In genomic region chr9:130930132-130930803, GRCh38 we compare ENCODE assay signal across 1 cellular context.
TF ChIP-seq lines count a peak whose summit lies in the region.

No MANE protein-coding gene starts in this region.

TF ChIP-seq in HEK293, 187 proteins besides CTCF, POLR2A, EP300 and RAD21:
- TF ChIP-seq ZNF639 (tag by site-specific recombination; IDR thresholded peaks at IDR 0.05) (no peak), GLIS2 (tag by site-specific recombination; IDR thresholded peaks at IDR 0.05) (0 out of 2 replicates have a peak, but pooled peaks have one; percentile 16), ZFHX2 (tag by site-specific recombination; conservative IDR thresholded peaks at IDR 0.05) (peak; percentile 31), ZBTB26 (tag by site-specific recombination; optimal IDR thresholded peaks at IDR 0.05) (no peak), ZBTB17 (tag by site-specific recombination; IDR thresholded peaks at IDR 0.05) (no peak), EGR2 (tag by site-specific recombination; IDR thresholded peaks at IDR 0.05; ENCODE audit: low read depth) (peak; percentile 41; the same call in 1 of the 2 replicates)
